In genomic region chr11:79219186-79220045, GRCh38 we compare ENCODE assay signal across 2 cellular contexts.
TF ChIP-seq lines count a peak whose summit lies in the region.

No MANE protein-coding gene starts in this region.

TF ChIP-seq in H1, 55 proteins besides CTCF, POLR2A, EP300 and RAD21 (continued from another document):
- no peak for TF ChIP-seq MAFK (IDR thresholded peaks at IDR 0.05; ENCODE audit: low read depth, low read length)
- no peak for TF ChIP-seq KDM5A (IDR thresholded peaks at IDR 0.05; ENCODE audit: low read length)
- no peak for TF ChIP-seq EZH2 (IDR thresholded peaks at IDR 0.05; ENCODE audit: low read depth, low read length, severe bottlenecking)
- TF ChIP-seq ATF2 (IDR thresholded peaks at IDR 0.05; ENCODE audit: low read length), result no peak
- no peak for TF ChIP-seq NANOG (IDR thresholded peaks at IDR 0.05; ENCODE audit: insufficient read depth, low read depth, low read length, poor library complexity, severe bottlenecking)
- TF ChIP-seq BACH1 (IDR thresholded peaks at IDR 0.05; ENCODE audit: low read length), result no peak
- no peak for TF ChIP-seq SIRT6 (IDR thresholded peaks at IDR 0.05; ENCODE audit: low read length)
- TF ChIP-seq FOSL1 (IDR thresholded peaks at IDR 0.05; ENCODE audit: insufficient read depth, low read depth, low read length), result no peak

TF ChIP-seq in HEK293T, 16 proteins besides CTCF, POLR2A, EP300 and RAD21 (continued from another document):
- TF ChIP-seq BHLHE40 (IDR thresholded peaks at IDR 0.05; ENCODE audit: borderline replicate concordance), result no peak
- no peak for TF ChIP-seq FOXM1 (IDR thresholded peaks at IDR 0.05; ENCODE audit: borderline replicate concordance)
- no peak for TF ChIP-seq LEF1 (IDR thresholded peaks at IDR 0.05; ENCODE audit: borderline replicate concordance)
- TF ChIP-seq ELF4 (IDR thresholded peaks at IDR 0.05), result no peak
- TF ChIP-seq SP1 (IDR thresholded peaks at IDR 0.05), result no peak
- no peak for TF ChIP-seq NFRKB (IDR thresholded peaks at IDR 0.05)
- TF ChIP-seq TARDBP (IDR thresholded peaks at IDR 0.05), result no peak
- TF ChIP-seq ARNT (IDR thresholded peaks at IDR 0.05), result no peak
- no peak for TF ChIP-seq ZNF384 (IDR thresholded peaks at IDR 0.05)
- TF ChIP-seq FOXK2 (IDR thresholded peaks at IDR 0.05), result no peak
- no peak for TF ChIP-seq PKNOX1 (IDR thresholded peaks at IDR 0.05)
TF ChIP-seq in HEK293T: peak in this region for 0.
